Comparison of ENCODE assay signal across 9 cellular contexts in the genomic region with DNA sequence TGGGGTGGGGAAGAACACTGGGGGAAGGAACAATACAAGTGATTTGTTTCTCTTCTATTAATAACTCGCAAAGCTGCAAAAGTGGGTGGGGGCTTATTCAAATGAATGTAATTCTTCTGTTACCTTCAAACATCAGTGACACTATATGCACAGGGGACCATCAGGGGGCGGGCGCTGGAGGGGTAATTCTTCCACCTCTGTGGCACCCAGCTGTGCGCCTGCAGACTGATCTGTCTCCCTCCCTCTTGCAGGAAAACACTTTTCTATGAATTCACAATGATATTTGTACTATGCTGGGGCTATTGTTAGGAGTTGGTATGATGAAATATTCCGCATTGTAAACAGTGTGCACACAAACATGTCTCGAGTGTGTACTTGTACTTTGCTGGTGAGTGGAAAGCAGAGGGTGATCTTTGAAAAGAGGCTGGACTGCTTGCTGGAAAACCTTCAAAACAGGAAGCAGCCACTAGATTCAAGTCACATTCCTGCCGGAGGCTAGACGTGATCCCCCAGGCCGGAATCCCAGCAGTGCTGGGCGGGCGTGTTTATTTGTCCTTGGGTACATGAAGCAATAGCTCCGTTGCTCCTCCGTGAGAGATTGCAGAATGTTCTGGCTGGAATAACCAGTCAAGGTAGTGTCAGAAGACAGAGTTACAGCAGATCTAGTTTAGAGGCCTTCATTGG. TPM values are rescaled to one million over a fixed set of nuclear protein-coding genes. Genes with fewer than 3 reads are reported as not detected.
A peak's percentile ranks its signal among the peaks of the same experiment; 100 is the strongest.
DNase-seq lines count a peak whose midpoint lies in the region; ATAC-seq, FAIRE-seq and TF ChIP-seq lines count a peak whose summit lies in the region.
"Had no signal": no experiment of that assay in that cellular context is flagged by ENCODE, and none has a peak within 500 bp of the region (broad histone marks: within the 10 kb centered on the region; RNA-seq: fewer than 3 reads in every experiment).

No MANE protein-coding gene starts in this region.

- intact Hi-C loops in naive thymus-derived CD4-positive, alpha-beta T cell (cut with micrococcal nuclease): no loop called here

- TF ChIP-seq CTCF in A549 (IDR thresholded peaks at IDR 0.05) (no peak), mesothelial cell of epicardium (IDR thresholded peaks at IDR 0.05; ENCODE audit: unreplicated experiment) (no peak)

- H3K27me3 ChIP-seq in naive thymus-derived CD4-positive, alpha-beta T cell (ENCODE audit: control insufficient read depth in 2 of 2, insufficient read depth in 2 of 2, low read length in 2 of 2): no peaks in the 10 kb centered on the region

- H3K4me1 ChIP-seq in A549: peaks cover 21% of the 10 kb centered on the region
- H3K4me1 ChIP-seq in naive thymus-derived CD4-positive, alpha-beta T cell (ENCODE audit: control insufficient read depth in 2 of 2, insufficient read depth in 2 of 2, low read length in 2 of 2): no peaks in the 10 kb centered on the region

- WGBS in A549 (ENCODE audit: missing lambda C conversion rate): 34% methylated on average over 13 of the region's 13 CpGs

- H3K4me1 Mint-ChIP-seq in mesothelial cell of epicardium: peaks cover 18% of the 10 kb centered on the region
- H3K4me1 Mint-ChIP-seq in naive thymus-derived CD4-positive, alpha-beta T cell: peaks cover 0 to 6% (median 0%) of the 10 kb centered on the region in 7 donors

- no peak for TF ChIP-seq RAD21 in A549 (conservative IDR thresholded peaks at IDR 0.05 in 1 of 2, IDR thresholded peaks at IDR 0.05 in 1 of 2)

- CTCF ChIA-PET in A549 (lab: Yijun Ruan, JAX): interaction anchor here (1.1 to 8.6 kb wide), 3 partner anchors 11 to 145 kb away, joined by 3 to 104 read pairs (median 8); no protein-coding TSS in a partner anchor
- CTCF ChIA-PET in naive thymus-derived CD4-positive, alpha-beta T cell (lab: Charles Lee): no interaction called here

- TF ChIP-seq EP300 in A549 (IDR thresholded peaks at IDR 0.05): no peak

- H3K9me3 ChIP-seq in A549: no peaks in the 10 kb centered on the region
- H3K9me3 ChIP-seq in naive thymus-derived CD4-positive, alpha-beta T cell (ENCODE audit: control insufficient read depth in 2 of 3, low read length in 3 of 3): no peaks in the 10 kb centered on the region

- H3K27ac ChIP-seq in A549: peak overlapping the region; percentile 59 to 64
- no peak overlapping the region for H3K27ac ChIP-seq in naive thymus-derived CD4-positive, alpha-beta T cell (ENCODE audit: low read depth, low read length)

- H3K4me3 Mint-ChIP-seq in mesothelial cell of epicardium: no peak overlapping the region
- no peak overlapping the region for H3K4me3 Mint-ChIP-seq in naive thymus-derived CD4-positive, alpha-beta T cell
- H3K4me3 Mint-ChIP-seq: activated naive CD8-positive, alpha-beta T cell treated with anti-CD3 and anti-CD28 coated beads, Interleukin-2, amount 10 ng/mL, durations not matched to agents 7 days and 5 days had no signal

- DNase-seq in A549 (ENCODE audit: low read depth in 1 of 2, low spot score in 1 of 2): peak; percentile 28 to 66
- peak; percentile 4 for DNase-seq in NCI-H1417 treated with DMSO at 0.1 percent for 48 hours (lab: John Stamatoyannopoulos, UW)
- DNase-seq in dermis blood vessel endothelial cell: peak; percentile 63
- DNase-seq in mesothelial cell of epicardium (ENCODE audit: low spot score in 2 of 2, unreplicated experiment in 2 of 2): peak in 1 of 2 experiments; percentile 50
- DNase-seq in stimulated activated CD8-positive, alpha-beta memory T cell treated with anti-CD3 and anti-CD28 coated beads, Interleukin-4, amount 100 ng/mL, for 48 hours: no peak
- no peak for DNase-seq in naive thymus-derived CD4-positive, alpha-beta T cell
- no peak for DNase-seq in stimulated activated naive CD4-positive, alpha-beta T cell treated with Interleukin-2 at 50 U/mL for 16 hours (lab: John Stamatoyannopoulos, UW)
- DNase-seq: activated naive CD8-positive, alpha-beta T cell treated with anti-CD3 and anti-CD28 coated beads, Interleukin-2, amount 10 ng/mL, durations not matched to agents 7 days and 5 days had no signal

- TF ChIP-seq POLR2A in A549 (IDR thresholded peaks at IDR 0.05; ENCODE audit: low read length): no peak

- peak overlapping the region; percentile 88 for H3K27ac Mint-ChIP-seq in mesothelial cell of epicardium
- H3K27ac Mint-ChIP-seq in naive thymus-derived CD4-positive, alpha-beta T cell: no peak overlapping the region
- H3K27ac Mint-ChIP-seq: activated naive CD8-positive, alpha-beta T cell treated with anti-CD3 and anti-CD28 coated beads, Interleukin-2, amount 10 ng/mL, durations not matched to agents 7 days and 5 days had no signal

- ATAC-seq in A549 (peak; percentile 76 to 77), GM18520 (IDR thresholded peaks at IDR 0.05; ENCODE audit: unreplicated experiment) (no peak)
- ATAC-seq in naive thymus-derived CD4-positive, alpha-beta T cell: no peak

- H3K36me3 Mint-ChIP-seq in mesothelial cell of epicardium: no peaks in the 10 kb centered on the region
- H3K36me3 Mint-ChIP-seq in naive thymus-derived CD4-positive, alpha-beta T cell: peaks cover 0 to 3% (median 0%) of the 10 kb centered on the region in 5 donors
- H3K36me3 Mint-ChIP-seq: activated naive CD8-positive, alpha-beta T cell treated with anti-CD3 and anti-CD28 coated beads, Interleukin-2, amount 10 ng/mL, durations not matched to agents 7 days and 5 days had no signal

- no peak overlapping the region for H3K4me3 ChIP-seq in A549
- H3K4me3 ChIP-seq in naive thymus-derived CD4-positive, alpha-beta T cell (ENCODE audit: low read length): no peak overlapping the region

- H3K4me2 ChIP-seq in A549: peak overlapping the region; percentile 68

- POLR2A ChIA-PET in A549 (lab: Yijun Ruan, JAX): interaction anchor here (1.5 kb wide), 1 partner anchor 13 kb away, joined by 4 read pairs; no protein-coding TSS in a partner anchor
- POLR2A ChIA-PET in naive thymus-derived CD4-positive, alpha-beta T cell (lab: Charles Lee): interaction anchor here (1.0 kb wide), 1 partner anchor 25 kb away, joined by 6 read pairs; no protein-coding TSS in a partner anchor

- H3K36me3 ChIP-seq in naive thymus-derived CD4-positive, alpha-beta T cell (ENCODE audit: control insufficient read depth in 2 of 3, insufficient read depth in 3 of 3, low read length in 3 of 3): no peaks in the 10 kb centered on the region

- FAIRE-seq in A549 (lab: Jason Lieb, UNC): no peak

- H3K9me3 Mint-ChIP-seq in mesothelial cell of epicardium: no peaks in the 10 kb centered on the region
- no peaks in the 10 kb centered on the region for H3K9me3 Mint-ChIP-seq in naive thymus-derived CD4-positive, alpha-beta T cell
- H3K9me3 Mint-ChIP-seq: activated naive CD8-positive, alpha-beta T cell treated with anti-CD3 and anti-CD28 coated beads, Interleukin-2, amount 10 ng/mL, durations not matched to agents 7 days and 5 days had no signal

- H3K27me3 Mint-ChIP-seq in mesothelial cell of epicardium (ENCODE audit: low read depth): peaks cover 7% of the 10 kb centered on the region
- H3K27me3 Mint-ChIP-seq in naive thymus-derived CD4-positive, alpha-beta T cell: peaks cover 0 to 12% (median 0%) of the 10 kb centered on the region in 5 donors

TF ChIP-seq in A549, 52 proteins besides CTCF, POLR2A, EP300 and RAD21:
- TF ChIP-seq, protein P1, sequence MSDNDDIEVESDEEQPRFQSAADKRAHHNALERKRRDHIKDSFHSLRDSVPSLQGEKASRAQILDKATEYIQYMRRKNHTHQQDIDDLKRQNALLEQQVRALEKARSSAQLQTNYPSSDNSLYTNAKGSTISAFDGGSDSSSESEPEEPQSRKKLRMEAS (IDR thresholded peaks at IDR 0.05): 0 out of 2 replicates have a peak, but pooled peaks have one; percentile 18
- TF ChIP-seq SMC3 (IDR thresholded peaks at IDR 0.05) (0 out of 3 replicates have a peak, but pooled peaks have one; percentile 6), CEBPB (IDR thresholded peaks at IDR 0.05) (peak; percentile 78 to 79), HES2 (IDR thresholded peaks at IDR 0.05) (peak; percentile 44; the same call in 1 of the 2 replicates), ZFP36 (IDR thresholded peaks at IDR 0.05; ENCODE audit: borderline replicate concordance, partially characterized antibody) (no peak), HEYL (CRISPR knock-in tag; IDR thresholded peaks at IDR 0.05) (no peak)

RNA-seq across cellular contexts. Expression of gene BNIP3, which starts 15.8 kb away (rescaled TPM):
- polyA plus RNA-seq in A549 (2011; rRNA removed): 46.6 and 51.2 TPM in 2 replicates
- 32.8 and 33.4 TPM in 2 replicates for polyA plus RNA-seq in A549 (2012; cell fraction: cytosol; rRNA removed)
- polyA plus RNA-seq in A549 (2012; cell fraction: nucleus; rRNA removed): 40.2 and 60.3 TPM in 2 replicates
- polyA plus RNA-seq in A549 (2017; fragmentation: RNase III; extraction: RNeasy Plus Mini Kit Qiagen cat#74134 plus additional on column Dnase treatment): 46.9 to 52.1 TPM (median 51.0 TPM) in 3 replicates
- polyA minus RNA-seq in A549 (2011; rRNA and poly(A)+ RNA removed): 15.8 and 19.2 TPM in 2 replicates
- 92.8 and 95.6 TPM in 2 replicates for total RNA-seq in dermis blood vessel endothelial cell
- total RNA-seq in mesothelial cell of epicardium: 50.8 to 57.2 TPM (median 53.0 TPM) in 3 replicates
- total RNA-seq in naive thymus-derived CD4-positive, alpha-beta T cell: 10 to 100 TPM; 17.7 to 81.7 (median 39.3) TPM
- polyA plus RNA-seq in naive thymus-derived CD4-positive, alpha-beta T cell: 10 to 100 TPM; 40.5 to 41.5 TPM

Comparison
In these comparisons a context has a peak if more than half of its experiments do, and no peak if none do; other contexts are left out.
1. ATAC-seq: peak in A549 (2 of 2); none in GM18520 (single experiment) and naive thymus-derived CD4-positive, alpha-beta T cell (single experiment).
2. DNase-seq: peak in A549 (2 of 2), NCI-H1417 treated with DMSO at 0.1 percent for 48 hours (single experiment) and dermis blood vessel endothelial cell (single experiment); none in stimulated activated CD8-positive, alpha-beta memory T cell treated with anti-CD3 and anti-CD28 coated beads, Interleukin-4, amount 100 ng/mL, for 48 hours (single experiment), naive thymus-derived CD4-positive, alpha-beta T cell (0 of 9) and stimulated activated naive CD4-positive, alpha-beta T cell treated with Interleukin-2 at 50 U/mL for 16 hours (single experiment).